Comparison of ENCODE assay signal across 9 cellular contexts in genomic region chr13:98565726-98566577, GRCh38. TPM values are rescaled to one million over a fixed set of nuclear protein-coding genes. Genes with fewer than 3 reads are reported as not detected.
DNase-seq lines count a peak whose midpoint lies in the region; ATAC-seq and TF ChIP-seq lines count a peak whose summit lies in the region.
"Had no signal": no experiment of that assay in that cellular context is flagged by ENCODE, and none has a peak within 500 bp of the region (broad histone marks: within the 10 kb centered on the region; RNA-seq: fewer than 3 reads in every experiment).

No MANE protein-coding gene starts in this region.

- no peak for DNase-seq in activated naive CD4-positive, alpha-beta T cell treated with Interleukin-2 at 50 U/mL for 16 hours
- peak; percentile 88 for DNase-seq in colonic mucosa
- no peak for DNase-seq in mesenchymal stem cell
- no peak for DNase-seq in uterus
- no peak for DNase-seq in NOMO-1 treated with dmso at 0.1 percent for 144 hours (lab: John Stamatoyannopoulos, UW; ENCODE audit: unreplicated experiment)
- no peak for DNase-seq in DMS79 treated with DMSO at 0.1 percent for 48 hours (lab: John Stamatoyannopoulos, UW)
- DNase-seq: DND-41 had no signal

- H3K9ac ChIP-seq in colonic mucosa (ENCODE audit: low read depth in 2 of 2, low read length in 2 of 2) (peak overlapping the region; percentile 79 to 92), mesenchymal stem cell (ENCODE audit: low read length) (peak overlapping the region; percentile 34)

- H3K9me3 Mint-ChIP-seq in activated naive CD4-positive, alpha-beta T cell treated with anti-CD3 and anti-CD28 coated beads, Interleukin-2, amount 50 U/mL, for 24 hours: no peaks in the 10 kb centered on the region

- H2AFZ ChIP-seq in mesenchymal stem cell (ENCODE audit: low read depth, low read length): no peak overlapping the region

- H3K36me3 Mint-ChIP-seq in activated naive CD4-positive, alpha-beta T cell treated with anti-CD3 and anti-CD28 coated beads, Interleukin-2, amount 50 U/mL, for 24 hours: peaks cover 2% of the 10 kb centered on the region

- no peaks in the 10 kb centered on the region for H3K36me3 ChIP-seq in colonic mucosa
- peaks cover 0 to 9% of the 10 kb centered on the region in 2 experiments for H3K36me3 ChIP-seq in mesenchymal stem cell (ENCODE audit: control insufficient read depth in 1 of 2, insufficient read depth in 2 of 2, low read depth in 1 of 2, low read length in 2 of 2)
- no peaks in the 10 kb centered on the region for H3K36me3 ChIP-seq in uterus

- peak overlapping the region; percentile 95 for H3K27ac Mint-ChIP-seq in activated naive CD4-positive, alpha-beta T cell treated with anti-CD3 and anti-CD28 coated beads, Interleukin-2, amount 50 U/mL, for 24 hours

- intact Hi-C loops in colonic mucosa (cut with DNase I): loop anchor here (5.0 kb wide), 2 partner anchors 84 to 86 kb away; no protein-coding TSS in a partner anchor
- intact Hi-C loops in uterus (cut with DNase I; ENCODE audit: low total_unique reads): no loop called here

- TF ChIP-seq POLR2A in uterus (IDR thresholded peaks at IDR 0.05): no peak

- no peaks in the 10 kb centered on the region for H3K27me3 ChIP-seq in colonic mucosa
- H3K27me3 ChIP-seq in mesenchymal stem cell (ENCODE audit: control insufficient read depth in 1 of 2, insufficient read depth in 1 of 2, low read length in 2 of 2): no peaks in the 10 kb centered on the region
- H3K27me3 ChIP-seq in uterus: no peaks in the 10 kb centered on the region

- peak overlapping the region in 1 of 2 experiments; percentile 80 for H3K14ac ChIP-seq in mesenchymal stem cell (ENCODE audit: low read length in 2 of 2)

- H3K4me3 ChIP-seq in colonic mucosa (peak overlapping the region; percentile 16), mesenchymal stem cell (ENCODE audit: insufficient read depth in 1 of 2, low read depth in 1 of 2, low read length in 2 of 2) (peak overlapping the region in 1 of 2 experiments; percentile 38), uterus (peak overlapping the region in 1 of 2 donors; percentile 11)

- peak overlapping the region in 1 of 2 experiments; percentile 23 for H2BK12ac ChIP-seq in mesenchymal stem cell (ENCODE audit: low read length in 2 of 2)

- H2BK5ac ChIP-seq in mesenchymal stem cell (ENCODE audit: low read depth, low read length, poor library complexity, severe bottlenecking): no peak overlapping the region

- no peak overlapping the region for H2AK5ac ChIP-seq in mesenchymal stem cell (ENCODE audit: low read length, severe bottlenecking)

- 88% methylated on average over 17 of the region's 18 CpGs for WGBS in mesenchymal stem cell

- H3K4me1 ChIP-seq in colonic mucosa (peaks cover 26% of the 10 kb centered on the region), mesenchymal stem cell (ENCODE audit: control insufficient read depth, insufficient read depth, low read depth, low read length) (peaks cover 13% of the 10 kb centered on the region), uterus (peaks cover 0 to 18% of the 10 kb centered on the region in 2 donors)

- H2BK15ac ChIP-seq in mesenchymal stem cell (ENCODE audit: low read depth, poor library complexity, severe bottlenecking): no peak overlapping the region

- no peaks in the 10 kb centered on the region for H3K27me3 Mint-ChIP-seq in activated naive CD4-positive, alpha-beta T cell treated with anti-CD3 and anti-CD28 coated beads, Interleukin-2, amount 50 U/mL, for 24 hours

- no peak overlapping the region for H2BK120ac ChIP-seq in mesenchymal stem cell (ENCODE audit: low read depth, low read length)

- H4K91ac ChIP-seq in mesenchymal stem cell (ENCODE audit: low read length): no peak overlapping the region

- H4K8ac ChIP-seq in mesenchymal stem cell (ENCODE audit: low read length): peak overlapping the region; percentile 59

- H3K9me3 ChIP-seq in colonic mucosa (no peaks in the 10 kb centered on the region), mesenchymal stem cell (ENCODE audit: control insufficient read depth, low read length) (no peaks in the 10 kb centered on the region), uterus (no peaks in the 10 kb centered on the region)

- no peak for ATAC-seq in GM21515 (IDR thresholded peaks at IDR 0.05; ENCODE audit: unreplicated experiment)

- no peak overlapping the region for H3K4me2 ChIP-seq in mesenchymal stem cell (ENCODE audit: low read length, poor library complexity, severe bottlenecking)

- H3K4me1 Mint-ChIP-seq in activated naive CD4-positive, alpha-beta T cell treated with anti-CD3 and anti-CD28 coated beads, Interleukin-2, amount 50 U/mL, for 24 hours: peaks cover 95% of the 10 kb centered on the region

- peaks cover 5% of the 10 kb centered on the region for H3K79me1 ChIP-seq in mesenchymal stem cell (replicated peaks; ENCODE audit: low read length, poor library complexity, severe bottlenecking)

- peak overlapping the region in 1 of 2 experiments; percentile 54 for H3K4ac ChIP-seq in mesenchymal stem cell (ENCODE audit: low read depth in 1 of 2, low read length in 2 of 2)

- peak overlapping the region; percentile 12 to 44 for H3K18ac ChIP-seq in mesenchymal stem cell (ENCODE audit: low read depth in 1 of 2, low read length in 2 of 2)

- H3K23ac ChIP-seq in mesenchymal stem cell (ENCODE audit: low read length in 2 of 2): peak overlapping the region in 1 of 2 experiments; percentile 16

- H3K27ac ChIP-seq in colonic mucosa: peak overlapping the region; percentile 92
- no peak overlapping the region for H3K27ac ChIP-seq in mesenchymal stem cell (ENCODE audit: low read length, poor library complexity, severe bottlenecking)
- H3K27ac ChIP-seq in uterus: peak overlapping the region; percentile 51 to 64

- H3K4me3 Mint-ChIP-seq in activated naive CD4-positive, alpha-beta T cell treated with anti-CD3 and anti-CD28 coated beads, Interleukin-2, amount 50 U/mL, for 24 hours: peak overlapping the region; percentile 78

- TF ChIP-seq CTCF in colonic mucosa (IDR thresholded peaks at IDR 0.05) (no peak), uterus (IDR thresholded peaks at IDR 0.05) (no peak)

RNA-seq across cellular contexts. Expression of gene STK24, which starts 11.0 kb away (rescaled TPM):
- total RNA-seq in colonic mucosa: 100 to 1,000 TPM; 160 to 206 TPM
- polyA plus RNA-seq in mesenchymal stem cell (2013, experiment 1 of 2): 136 TPM
- polyA plus RNA-seq in mesenchymal stem cell (2013, experiment 2 of 2): 138 TPM
- 10 to 100 TPM; 29.7 to 73.5 (median 62.6) TPM for total RNA-seq in uterus
